Comparison of ENCODE assay signal across 34 cellular contexts in the genomic region with DNA sequence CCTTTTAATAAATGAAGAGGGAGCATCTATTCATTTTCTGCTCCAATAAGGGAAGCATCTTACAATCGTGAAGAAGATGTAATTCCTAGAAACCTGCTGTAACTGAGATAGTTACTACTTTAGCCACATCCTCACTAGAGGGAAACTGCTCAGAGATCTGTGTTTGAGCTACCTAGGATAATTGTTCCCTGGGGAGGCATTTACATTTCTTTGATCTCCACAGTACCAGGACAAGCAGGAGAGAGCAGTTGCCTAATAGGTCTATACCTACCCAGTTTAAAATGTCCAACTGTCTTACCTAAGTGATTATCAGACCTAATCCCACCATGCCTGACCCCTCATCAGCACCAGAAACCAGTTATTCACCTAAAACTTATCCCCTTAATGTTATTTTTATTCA.
"Had no signal": no experiment of that assay in that cellular context is flagged by ENCODE, and none has a peak within 500 bp of the region (broad histone marks: within the 10 kb centered on the region; RNA-seq: fewer than 3 reads in every experiment).

No MANE protein-coding gene starts in this region.

- H3K27ac ChIP-seq: ascending aorta, cardiac muscle cell, SJSA1 had no signal

- H3K4me3 ChIP-seq: ascending aorta, cardiac muscle cell, MG63, SJSA1 had no signal

- H3K27ac Mint-ChIP-seq: activated B cell treated with CpG ODN at 0.5 μM for 24 hours; activated CD4-positive, alpha-beta memory T cell treated with anti-CD3 and anti-CD28 coated beads for 36 hours; activated naive CD4-positive, alpha-beta T cell treated with anti-CD3 and anti-CD28 coated beads, Interleukin-2, amount 50 U/mL, for 24 hours; activated naive CD8-positive, alpha-beta T cell treated with anti-CD3 and anti-CD28 coated beads, Interleukin-2, amount 10 ng/mL, durations not matched to agents 7 days and 5 days; activated T-cell treated with anti-CD3 and anti-CD28 coated beads, Interleukin-2, amount 50 U/mL, for 72 hours; activated T-helper 17 cell treated with anti-CD3 and anti-CD28 coated beads, Interleukin-2, amount 50 U/mL, for 72 hours; T-helper 1 cell treated with Interleukin-12 subunit alpha and Interleukin-12 subunit beta and Interleukin-4 antibody, amounts not matched to agents 30 μg/mL and 1 μg/mL, for 36 hours; T-helper 2 cell treated with Interferon-gamma antibody and Interleukin-4, amounts not matched to agents 5 μg/mL and 100 μg/mL, for 36 hours had no signal

- H3K4me1 Mint-ChIP-seq: activated B cell treated with CpG ODN at 0.5 μM for 24 hours; activated naive CD4-positive, alpha-beta T cell treated with anti-CD3 and anti-CD28 coated beads, Interleukin-2, amount 50 U/mL, for 24 hours; activated naive CD8-positive, alpha-beta T cell treated with anti-CD3 and anti-CD28 coated beads, Interleukin-2, amount 10 ng/mL, durations not matched to agents 7 days and 5 days; activated T-helper 17 cell treated with anti-CD3 and anti-CD28 coated beads, Interleukin-2, amount 50 U/mL, for 72 hours; central memory CD8-positive, alpha-beta T cell had no signal

- H3K36me3 ChIP-seq: ascending aorta, cardiac muscle cell, MG63, SJSA1 had no signal

- H3K36me3 Mint-ChIP-seq: activated CD4-positive, alpha-beta memory T cell treated with anti-CD3 and anti-CD28 coated beads for 36 hours; activated naive CD8-positive, alpha-beta T cell treated with anti-CD3 and anti-CD28 coated beads, Interleukin-2, amount 10 ng/mL, durations not matched to agents 7 days and 5 days had no signal

- H3K27me3 Mint-ChIP-seq: activated B cell treated with CpG ODN at 0.5 μM for 24 hours; activated CD4-positive, alpha-beta memory T cell treated with anti-CD3 and anti-CD28 coated beads for 36 hours; activated naive CD4-positive, alpha-beta T cell treated with anti-CD3 and anti-CD28 coated beads, Interleukin-2, amount 50 U/mL, for 24 hours; activated naive CD8-positive, alpha-beta T cell treated with anti-CD3 and anti-CD28 coated beads, Interleukin-2, amount 10 ng/mL, durations not matched to agents 7 days and 5 days; activated T-helper 17 cell treated with anti-CD3 and anti-CD28 coated beads, Interleukin-2, amount 50 U/mL, for 72 hours; central memory CD8-positive, alpha-beta T cell had no signal

- H3K9me3 ChIP-seq: ascending aorta, MG63, SJSA1, SK-N-SH had no signal

- H3K4me3 Mint-ChIP-seq: activated B cell treated with CpG ODN at 0.5 μM for 24 hours; activated CD4-positive, alpha-beta memory T cell treated with anti-CD3 and anti-CD28 coated beads for 36 hours; activated naive CD4-positive, alpha-beta T cell treated with anti-CD3 and anti-CD28 coated beads, Interleukin-2, amount 50 U/mL, for 24 hours; activated naive CD8-positive, alpha-beta T cell treated with anti-CD3 and anti-CD28 coated beads, Interleukin-2, amount 10 ng/mL, durations not matched to agents 7 days and 5 days; activated T-cell treated with anti-CD3 and anti-CD28 coated beads, Interleukin-2, amount 50 U/mL, for 72 hours; activated T-helper 17 cell treated with anti-CD3 and anti-CD28 coated beads, Interleukin-2, amount 50 U/mL, for 72 hours; central memory CD8-positive, alpha-beta T cell; T-helper 1 cell treated with Interleukin-12 subunit alpha and Interleukin-12 subunit beta and Interleukin-4 antibody, amounts not matched to agents 30 μg/mL and 1 μg/mL, for 36 hours; T-helper 2 cell treated with Interferon-gamma antibody and Interleukin-4, amounts not matched to agents 5 μg/mL and 100 μg/mL, for 36 hours had no signal

- H3K27me3 ChIP-seq: ascending aorta, cardiac muscle cell, MG63, SJSA1 had no signal

- H3K4me1 ChIP-seq: ascending aorta, SJSA1 had no signal

- DNase-seq: activated B cell treated with CpG ODN at 0.5 μM for 24 hours; activated CD4-positive, alpha-beta memory T cell treated with anti-CD3 and anti-CD28 coated beads for 36 hours; activated CD4-positive, alpha-beta T cell treated with anti-CD3 and anti-CD28 coated beads for 4 hours; activated CD4-positive, alpha-beta T cell treated with anti-CD3 and anti-CD28 coated beads, Interleukin-2, amount 50 U/mL, for 1 hour; activated CD4-positive, CD25-positive, alpha-beta regulatory T cell treated with anti-CD3 and anti-CD28 coated beads, Interleukin-2, amount 50 U/mL, for 72 hours; activated gamma-delta T cell; activated naive CD4-positive, alpha-beta T cell treated with Interleukin-2 at 50 U/mL for 16 hours; activated naive CD8-positive, alpha-beta T cell treated with anti-CD3 and anti-CD28 coated beads, Interleukin-2, amount 10 ng/mL, durations not matched to agents 7 days and 5 days; activated T-cell treated with anti-CD3 and anti-CD28 coated beads, Interleukin-2, amount 50 U/mL, for 1 hour; activated T-cell treated with anti-CD3 and anti-CD28 coated beads, Interleukin-2, amount 50 U/mL, for 72 hours; amygdala; Kasumi-1; KG1; MG63; NCI-H1048; NCI-H1105 treated with DMSO at 0.1 percent for 48 hours; NCI-H1436; NCI-H1694; NCI-H2029; NCI-H2171 treated with DMSO at 0.1 percent for 48 hours; NCI-H2227 treated with DMSO at 0.1 percent for 48 hours; NCI-H446; NCI-H510A treated with DMSO at 0.1 percent for 48 hours; NCI-H748 treated with DMSO at 0.1 percent for 48 hours; SHP77 treated with DMSO at 0.1 percent for 48 hours; SK-N-SH had no signal
